In genomic region chr7:127107601-127108007, GRCh38 we compare ENCODE assay signal across 1 cellular context.
TF ChIP-seq lines count a peak whose summit lies in the region.

No MANE protein-coding gene starts in this region.

TF ChIP-seq in K562, 482 proteins besides CTCF, POLR2A, EP300 and RAD21 (continued from another document):
- TF ChIP-seq AFF4 (CRISPR knock-in tag; IDR thresholded peaks at IDR 0.05) (no peak), ZNF12 (CRISPR knock-in tag; IDR thresholded peaks at IDR 0.05) (no peak), NCOA6 (IDR thresholded peaks at IDR 0.05) (peak; percentile 65; the same call in 1 of the 2 replicates), HOMEZ (CRISPR knock-in tag; IDR thresholded peaks at IDR 0.05) (no peak), UBTF (IDR thresholded peaks at IDR 0.05; ENCODE audit: borderline replicate concordance in 1 of 2, low read depth in 2 of 2, low read length in 2 of 2) (no peak), KLF10 (CRISPR knock-in tag; IDR thresholded peaks at IDR 0.05) (no peak), ZNF277 (CRISPR knock-in tag; IDR thresholded peaks at IDR 0.05; ENCODE audit: borderline replicate concordance) (no peak), ZNF395 (CRISPR knock-in tag; IDR thresholded peaks at IDR 0.05) (peak; percentile 60), ZNF717 (CRISPR knock-in tag; IDR thresholded peaks at IDR 0.05) (no peak), USF2 (CRISPR knock-in tag; IDR thresholded peaks at IDR 0.05) (no peak; the same call in 1 of the 2 replicates), GABPA (tag; conservative IDR thresholded peaks at IDR 0.05; ENCODE audit: low read depth) (no peak), RBM34 (IDR thresholded peaks at IDR 0.05; ENCODE audit: borderline replicate concordance, insufficient read depth, low read length) (no peak), RNF219 (CRISPR knock-in tag; IDR thresholded peaks at IDR 0.05) (no peak), ZNF398 (CRISPR knock-in tag; IDR thresholded peaks at IDR 0.05) (no peak), MYNN (IDR thresholded peaks at IDR 0.05) (no peak), MYNN (CRISPR knock-in tag; IDR thresholded peaks at IDR 0.05) (no peak), HDAC8 (tag; IDR thresholded peaks at IDR 0.05) (no peak), ZNF121 (CRISPR knock-in tag; conservative IDR thresholded peaks at IDR 0.05) (no peak)
